Comparison of ENCODE assay signal across 8 cellular contexts in genomic region chr6:33428219-33428890, GRCh38. TPM values are rescaled to one million over a fixed set of nuclear protein-coding genes. Genes with fewer than 3 reads are reported as not detected.
A peak's percentile ranks its signal among the peaks of the same experiment; 100 is the strongest.
DNase-seq lines count a peak whose midpoint lies in the region; ATAC-seq, FAIRE-seq and TF ChIP-seq lines count a peak whose summit lies in the region.

No MANE protein-coding gene starts in this region.

- peak; percentile 70 for FAIRE-seq in GM19239 (lab: Jason Lieb, UNC)

- no peak overlapping the region for H3K27ac ChIP-seq in SJSA1
- peak overlapping the region; percentile 88 for H3K27ac ChIP-seq in caudate nucleus (ENCODE audit: low read depth, low read length)
- H3K27ac ChIP-seq in right lobe of liver = peak overlapping the region in 1 of 3 donors; percentile 18
- peak overlapping the region; percentile 91 for H3K27ac ChIP-seq in temporal lobe (ENCODE audit: low read depth, low read length)

- peak in 1 of 4 donors; percentile 3 for ATAC-seq in right lobe of liver
- ATAC-seq in GM19351 (IDR thresholded peaks at IDR 0.05; ENCODE audit: unreplicated experiment) = no peak

- peak overlapping the region; percentile 60 for H3K4me3 ChIP-seq in BE2C (ENCODE audit: low read depth, low read length)
- H3K4me3 ChIP-seq in SJSA1 = peak overlapping the region; percentile 64
- H3K4me3 ChIP-seq in right lobe of liver = peak overlapping the region; percentile 12 to 46 (median 18)

- peak; percentile 54 for DNase-seq in BE2C
- peak; percentile 58 for DNase-seq in GM19239 (ENCODE audit: insufficient read length, low spot score)
- DNase-seq in SJSA1 (ENCODE audit: low read depth in 1 of 2, low spot score in 2 of 2) = no peak
- peak in 5 of 61 donors; percentile 12 to 49 (median 38) for DNase-seq in caudate nucleus (lab: John Stamatoyannopoulos, UW)
- no peak for DNase-seq in right lobe of liver
- no peak for DNase-seq in A172 (ENCODE audit: low spot score)

- H3K9me3 ChIP-seq in BE2C (no peaks in the 10 kb centered on the region), SJSA1 (replicated peaks) (no peaks in the 10 kb centered on the region; the same call in 1 of the 2 replicates), right lobe of liver (no peaks in the 10 kb centered on the region)

- no peak for TF ChIP-seq POLR2A in right lobe of liver (IDR thresholded peaks at IDR 0.05)

- H3K27me3 ChIP-seq in BE2C (no peaks in the 10 kb centered on the region), SJSA1 (replicated peaks) (no peaks in the 10 kb centered on the region), right lobe of liver (no peaks in the 10 kb centered on the region)

- 38% methylated on average over 2 of the region's 33 CpGs for WGBS in right lobe of liver (ENCODE audit: insufficient coverage, low coverage, low lambda C conversion rate, missing lambda C conversion rate)

- H3K36me3 ChIP-seq in BE2C = no peaks in the 10 kb centered on the region
- no peaks in the 10 kb centered on the region for H3K36me3 ChIP-seq in SJSA1
- no peaks in the 10 kb centered on the region for H3K36me3 ChIP-seq in right lobe of liver

- TF ChIP-seq CTCF in BE2C (IDR thresholded peaks at IDR 0.05; ENCODE audit: low read depth, low read length) (peak; percentile 60), right lobe of liver (IDR thresholded peaks at IDR 0.05) (no peak)

- intact Hi-C loops in right lobe of liver (cut with DNase I) = no loop called here

- H3K4me1 ChIP-seq in BE2C (peaks cover 6% of the 10 kb centered on the region; the same call in 1 of the 2 replicates), SJSA1 (replicated peaks) (peaks cover 25% of the 10 kb centered on the region), right lobe of liver (peaks cover 0 to 24% (median 0%) of the 10 kb centered on the region in 4 donors)

RNA-seq across cellular contexts. Expression of gene SYNGAP1, which starts 8.5 kb away (rescaled TPM):
- polyA plus RNA-seq in BE2C (2012; ENCODE audit: insufficient read depth, insufficient read length, low read depth) = 191 TPM
- 0.69 and 1.1 TPM in 2 replicates for total RNA-seq in SJSA1 (2014; rRNA removed; shearing (Covaris generic))
- total RNA-seq in right lobe of liver (1 to 10 TPM; 1.8 to 4.1 (median 2.8) TPM), temporal lobe (36.4 TPM)
- 1.8 and 2.5 TPM in 2 replicates for total RNA-seq in A172 (2014; rRNA removed; shearing (Covaris generic))

RNA-seq across cellular contexts. Expression of gene CUTA, which starts 10.4 kb away (rescaled TPM):
- polyA plus RNA-seq in BE2C (2012; ENCODE audit: insufficient read depth, insufficient read length, low read depth) = 362 TPM
- total RNA-seq in SJSA1 (2014; rRNA removed; shearing (Covaris generic)) = 201 and 341 TPM in 2 replicates
- total RNA-seq in right lobe of liver (100 to 1,000 TPM in 3 of 6 experiments, 10 to 100 TPM in 3; 81.4 to 114 (median 97.4) TPM), temporal lobe (64.9 TPM)
- total RNA-seq in A172 (2014; rRNA removed; shearing (Covaris generic)) = 298 and 347 TPM in 2 replicates

RNA-seq across cellular contexts. Expression of gene PHF1, which starts 17.5 kb away (rescaled TPM):
- 61.3 TPM for polyA plus RNA-seq in BE2C (2012; ENCODE audit: insufficient read depth, insufficient read length, low read depth)
- 15.9 and 23.2 TPM in 2 replicates for total RNA-seq in SJSA1 (2014; rRNA removed; shearing (Covaris generic))
- total RNA-seq in right lobe of liver (10 to 100 TPM; 14.7 to 21.3 (median 18.3) TPM), temporal lobe (17.7 TPM)
- total RNA-seq in A172 (2014; rRNA removed; shearing (Covaris generic)) = 36.0 and 40.8 TPM in 2 replicates

RNA-seq across cellular contexts. Expression of gene ZBTB9, which starts 26.0 kb away (rescaled TPM):
- 90.5 TPM for polyA plus RNA-seq in BE2C (2012; ENCODE audit: insufficient read depth, insufficient read length, low read depth)
- 2.9 and 4.4 TPM in 2 replicates for total RNA-seq in SJSA1 (2014; rRNA removed; shearing (Covaris generic))
- total RNA-seq in right lobe of liver (1 to 10 TPM; 2.5 to 3.8 (median 2.9) TPM), temporal lobe (5.9 TPM)
- 5.3 and 7.4 TPM in 2 replicates for total RNA-seq in A172 (2014; rRNA removed; shearing (Covaris generic))

RNA-seq across cellular contexts. Expression of gene KIFC1, which starts 36.7 kb away (rescaled TPM):
- 13.5 TPM for polyA plus RNA-seq in BE2C (2012; ENCODE audit: insufficient read depth, insufficient read length, low read depth)
- total RNA-seq in SJSA1 (2014; rRNA removed; shearing (Covaris generic)) = 95.5 and 120 TPM in 2 replicates
- total RNA-seq in right lobe of liver (1 to 10 TPM in 3 of 6 experiments, under 1 TPM in 2, not detected in 1; 0.29 to 4.4 (median 1.3) TPM), temporal lobe (1.7 TPM)
- 53.2 and 55.6 TPM in 2 replicates for total RNA-seq in A172 (2014; rRNA removed; shearing (Covaris generic))

Comparison
In these comparisons a context has a peak if more than half of its experiments do, and no peak if none do; other contexts are left out.
1. DNase-seq: peak in BE2C (single experiment) and GM19239 (single experiment); none in SJSA1 (0 of 2), right lobe of liver (0 of 3) and A172 (single experiment).
2. Peak in every context shown above with its lines, with median percentiles within 50 percentile points of each other: H3K4me3 ChIP-seq.